9 cellular contexts compared by ENCODE assay signal in the genomic region with DNA sequence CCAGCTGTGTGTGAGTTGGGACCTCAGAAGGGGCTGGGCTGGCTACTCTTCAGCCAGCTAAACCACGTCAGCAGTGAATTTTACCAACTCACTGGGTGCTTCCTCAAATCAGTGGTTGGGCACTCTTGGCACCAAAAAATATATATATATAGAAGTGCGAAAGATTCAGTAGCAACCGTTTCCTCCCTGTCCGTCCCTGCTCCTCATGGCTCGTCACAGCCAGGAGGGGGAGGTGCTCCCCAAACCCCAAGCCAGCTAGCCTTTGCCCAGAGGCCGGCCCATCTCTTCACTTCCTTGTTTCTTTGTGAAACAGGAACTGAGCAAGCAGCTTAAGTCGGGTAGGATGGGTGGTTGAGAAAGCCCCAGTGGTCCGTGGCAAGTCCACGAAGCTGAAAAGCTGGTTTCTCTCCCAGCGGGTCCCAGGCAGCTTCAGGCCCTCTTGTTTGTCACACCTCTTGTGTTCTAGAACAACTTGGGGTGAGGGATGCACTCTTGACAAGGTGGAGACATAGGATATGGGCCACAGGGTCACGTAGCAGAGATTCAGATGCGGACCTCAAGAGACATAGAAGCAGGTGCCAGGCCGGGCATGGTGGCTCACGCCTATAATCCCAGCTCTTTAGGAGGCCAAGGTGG. TPM values are rescaled to one million over a fixed set of nuclear protein-coding genes. Genes with fewer than 3 reads are reported as not detected.
DNase-seq lines count a peak whose midpoint lies in the region; ATAC-seq and TF ChIP-seq lines count a peak whose summit lies in the region.
"Had no signal": no experiment of that assay in that cellular context is flagged by ENCODE, and none has a peak within 500 bp of the region (broad histone marks: within the 10 kb centered on the region; RNA-seq: fewer than 3 reads in every experiment).

No MANE protein-coding gene starts in this region.

- peak overlapping the region; percentile 96 for H3K27ac Mint-ChIP-seq in dendritic cell treated with granulocyte-macrophage colony-stimulating factor and Interleukin-4, amounts not matched to agents 40 ng/mL and 50 ng/mL, for 4 days

- TF ChIP-seq POLR2A in NB4 (IDR thresholded peaks at IDR 0.05; ENCODE audit: extremely low read depth, insufficient read length) = no peak
- TF ChIP-seq POLR2A in gastrocnemius medialis (IDR thresholded peaks at IDR 0.05) = no peak

- peak overlapping the region; percentile 57 for H3K4me3 Mint-ChIP-seq in dendritic cell treated with granulocyte-macrophage colony-stimulating factor and Interleukin-4, amounts not matched to agents 40 ng/mL and 50 ng/mL, for 4 days

- H3K27ac ChIP-seq in gastrocnemius medialis = no peak overlapping the region

- H3K4me1 Mint-ChIP-seq in dendritic cell treated with granulocyte-macrophage colony-stimulating factor and Interleukin-4, amounts not matched to agents 40 ng/mL and 50 ng/mL, for 4 days (ENCODE audit: low read depth) = peaks cover 54% of the 10 kb centered on the region

- H3K27me3 Mint-ChIP-seq in dendritic cell treated with granulocyte-macrophage colony-stimulating factor and Interleukin-4, amounts not matched to agents 40 ng/mL and 50 ng/mL, for 4 days = no peaks in the 10 kb centered on the region

- no peaks in the 10 kb centered on the region for H3K9me3 ChIP-seq in gastrocnemius medialis

- no peaks in the 10 kb centered on the region for H3K9me3 Mint-ChIP-seq in dendritic cell treated with granulocyte-macrophage colony-stimulating factor and Interleukin-4, amounts not matched to agents 40 ng/mL and 50 ng/mL, for 4 days

- no peaks in the 10 kb centered on the region for H3K4me1 ChIP-seq in gastrocnemius medialis

- H3K36me3 ChIP-seq in gastrocnemius medialis = no peaks in the 10 kb centered on the region

- no peaks in the 10 kb centered on the region for H3K36me3 Mint-ChIP-seq in dendritic cell treated with granulocyte-macrophage colony-stimulating factor and Interleukin-4, amounts not matched to agents 40 ng/mL and 50 ng/mL, for 4 days (ENCODE audit: low read depth)

- no peak overlapping the region for H3K4me3 ChIP-seq in NB4 (ENCODE audit: low read depth, low read length)
- H3K4me3 ChIP-seq in gastrocnemius medialis = no peak overlapping the region

- DNase-seq in NB4 (ENCODE audit: low read depth) (peak; percentile 95), gastrocnemius medialis (peak; percentile 26 to 44), kidney glomerular epithelial cell (lab: John Stamatoyannopoulos, UW) (no peak), DMS79 treated with DMSO at 0.1 percent for 48 hours (lab: John Stamatoyannopoulos, UW) (no peak), AG08396 (ENCODE audit: low spot score) (no peak)

- ATAC-seq in GM18867 (IDR thresholded peaks at IDR 0.05; ENCODE audit: unreplicated experiment) (peak; percentile 64), HG02610 (IDR thresholded peaks at IDR 0.05; ENCODE audit: unreplicated experiment) (peak; percentile 81), gastrocnemius medialis (no peak)

- in situ Hi-C loops in gastrocnemius medialis (cut with MboI; ENCODE audit: low sequenced_read_pairs in 4 of 4) = no loop called here

- H3K27me3 ChIP-seq in gastrocnemius medialis = no peaks in the 10 kb centered on the region

- intact Hi-C loops in dendritic cell treated with granulocyte-macrophage colony-stimulating factor and Interleukin-4, amounts not matched to agents 40 ng/mL and 50 ng/mL, for 4 days (cut with micrococcal nuclease) = loop anchor here (1.0 to 2.0 kb wide), 2 partner anchors 8 to 14 kb away; no protein-coding TSS in a partner anchor
- intact Hi-C loops in gastrocnemius medialis (cut with DNase I; ENCODE audit: low total_unique reads) = no loop called here

- no peak for TF ChIP-seq CTCF in NB4 (IDR thresholded peaks at IDR 0.05; ENCODE audit: low read depth, low read length)
- no peak for TF ChIP-seq CTCF in gastrocnemius medialis (IDR thresholded peaks at IDR 0.05 in 4 of 5, conservative IDR thresholded peaks at IDR 0.05 in 1 of 5)

RNA-seq across cellular contexts. Expression of a gene that starts 6.8 kb away (rescaled TPM):
- total RNA-seq in gastrocnemius medialis = 1 to 10 TPM; 1.3 to 2.2 (median 1.7) TPM
- total RNA-seq: NCI-H460 had no signal

RNA-seq across cellular contexts. Expression of a gene that starts 34.1 kb away (rescaled TPM):
- 1 to 10 TPM in 2 of 4 donors, under 1 TPM in 2; 0.15 to 2.0 (median 0.87) TPM for total RNA-seq in gastrocnemius medialis
- total RNA-seq: NCI-H460 had no signal

Comparison
In these comparisons a context has a peak if more than half of its experiments do, and no peak if none do; other contexts are left out.
1. ATAC-seq: peak in GM18867 (single experiment) and HG02610 (single experiment); none in gastrocnemius medialis (0 of 2).
2. DNase-seq: peak in NB4 (single experiment) and gastrocnemius medialis (2 of 2); none in kidney glomerular epithelial cell (single experiment), DMS79 treated with DMSO at 0.1 percent for 48 hours (single experiment) and AG08396 (single experiment).